Comparison of ENCODE assay signal across 8 cellular contexts in genomic region chr4:74794341-74794801, GRCh38. TPM values are rescaled to one million over a fixed set of nuclear protein-coding genes. Genes with fewer than 3 reads are reported as not detected.
DNase-seq lines count a peak whose midpoint lies in the region; ATAC-seq and TF ChIP-seq lines count a peak whose summit lies in the region.

TSS of gene BTC (minus strand) at chr4:74794523. CDS start at chr4:74794325, 198 bp downstream.

- H4K8ac ChIP-seq in IMR-90 (ENCODE audit: low read depth in 2 of 2, low read length in 2 of 2): no peak within 1 kb of the TSS

- H3K79me1 ChIP-seq in IMR-90 (ENCODE audit: low read depth in 1 of 2, low read length in 2 of 2): no peaks in the 10 kb centered on the region

- no peak within 1 kb of the TSS for H3K9ac ChIP-seq in IMR-90 (ENCODE audit: low read depth, low read length)

- H3K23ac ChIP-seq in IMR-90 (ENCODE audit: low read depth, low read length): no peak within 1 kb of the TSS

- intact Hi-C loops in IMR-90 (cut with micrococcal nuclease) (no loop called here), heart left ventricle (cut with DNase I) (no loop called here), prostate gland (cut with DNase I) (no loop called here)

- H3K14ac ChIP-seq in IMR-90 (replicated peaks; ENCODE audit: low read depth, low read length): no peak within 1 kb of the TSS

- H3K18ac ChIP-seq in IMR-90 (ENCODE audit: low read depth, low read length): no peak within 1 kb of the TSS

- no peak within 1 kb of the TSS for H2BK120ac ChIP-seq in IMR-90 (ENCODE audit: low read depth, low read length)

- no peaks in the 10 kb centered on the region for H3K4me1 ChIP-seq in IMR-90 (ENCODE audit: control insufficient read depth, insufficient read depth, low read length)
- H3K4me1 ChIP-seq in heart left ventricle: peaks cover 0 to 14% (median 0%) of the 10 kb centered on the region in 12 donors
- no peaks in the 10 kb centered on the region for H3K4me1 ChIP-seq in prostate gland (replicated peaks)

- POLR2A ChIA-PET in IMR-90 (lab: Charles Lee; ENCODE audit: unreplicated experiment): no interaction called here

- H3K9me3 ChIP-seq in IMR-90 (ENCODE audit: control insufficient read depth, insufficient read depth, low read length) (no peaks in the 10 kb centered on the region), heart left ventricle (no peaks in the 10 kb centered on the region), prostate gland (no peaks in the 10 kb centered on the region)

- CTCF ChIA-PET in IMR-90 (lab: Yijun Ruan, JAX): interaction anchor here (0.6 kb wide), 1 partner anchor 638 kb away, joined by 3 read pairs; no protein-coding TSS in a partner anchor

- TF ChIP-seq POLR2A in IMR-90 (IDR thresholded peaks at IDR 0.05; ENCODE audit: low read depth, low read length): no peak
- TF ChIP-seq POLR2A in heart left ventricle (IDR thresholded peaks at IDR 0.05): no peak
- TF ChIP-seq POLR2A in prostate gland (IDR thresholded peaks at IDR 0.05): no peak

- no peak within 1 kb of the TSS for H3K4ac ChIP-seq in IMR-90 (ENCODE audit: low read depth, low read length)

- ATAC-seq in IMR-90 (ENCODE audit: low read depth) (peak; percentile 63), heart left ventricle (peak; percentile 47 to 89 (median 84)), GM21526 (IDR thresholded peaks at IDR 0.05; ENCODE audit: low FRiP score, unreplicated experiment) (no peak)

- TF ChIP-seq CTCF in IMR-90 (conservative IDR thresholded peaks at IDR 0.05; ENCODE audit: low read depth, low read length) (0 out of 2 replicates have a peak, but pooled peaks have one; percentile 9), WI38 (IDR thresholded peaks at IDR 0.05; ENCODE audit: low read depth, low read length) (0 out of 2 replicates have a peak, but pooled peaks have one; percentile 20), heart left ventricle (IDR thresholded peaks at IDR 0.05) (peak in 5 of 12 donors; percentile 8 to 36 (median 19)), prostate gland (IDR thresholded peaks at IDR 0.05) (peak in 3 of 4 experiments; percentile 7 to 54 (median 39)), GM10266 (IDR thresholded peaks at IDR 0.05; ENCODE audit: control insufficient read depth, insufficient read depth, low read depth, missing control alignments) (no peak)

- dilution Hi-C loops in IMR-90 (cut with HindIII; ENCODE audit: low sequenced_read_pairs, unreplicated experiment): no loop called here

- no peak within 1 kb of the TSS for H4K5ac ChIP-seq in IMR-90 (ENCODE audit: low read depth, low read length)

- no peak within 1 kb of the TSS for H2BK5ac ChIP-seq in IMR-90 (ENCODE audit: low read depth, low read length, poor library complexity, severe bottlenecking)

- H3K27ac ChIP-seq in IMR-90 (ENCODE audit: insufficient read depth, low read length) (no peak within 1 kb of the TSS), heart left ventricle (peak within 1 kb of the TSS in 2 of 12 donors; percentile 51 to 91), prostate gland (peak within 1 kb of the TSS; percentile 88)

- H3K4me3 ChIP-seq in IMR-90 (ENCODE audit: insufficient read depth, low read depth, low read length) (peak within 1 kb of the TSS; percentile 42), WI38 (ENCODE audit: low read depth, low read length) (peak within 1 kb of the TSS; percentile 58), heart left ventricle (peak within 1 kb of the TSS; percentile 22 to 67 (median 56)), prostate gland (peak within 1 kb of the TSS; percentile 48 to 50)

- H2AFZ ChIP-seq in IMR-90 (replicated peaks; ENCODE audit: low read length, poor library complexity): peak within 1 kb of the TSS; percentile 87

- peak within 1 kb of the TSS; percentile 65 for H3K4me2 ChIP-seq in IMR-90 (ENCODE audit: low read depth, low read length)

- no peak within 1 kb of the TSS for H2BK20ac ChIP-seq in IMR-90 (ENCODE audit: low read depth, low read length)

- no TSS peak for BruUV-seq in IMR-90 (replicated peaks; lab: Mats Ljungman, UMichigan)

- no peak within 1 kb of the TSS for H3K56ac ChIP-seq in IMR-90 (ENCODE audit: extremely low read depth, insufficient read depth, low read length)

- H3K36me3 ChIP-seq in IMR-90 (ENCODE audit: control insufficient read depth, insufficient read depth, low read length) (no peaks in the 10 kb centered on the region), heart left ventricle (no peaks in the 10 kb centered on the region), prostate gland (no peaks in the 10 kb centered on the region)

- in situ Hi-C loops in IMR-90 (cut with MboI; ENCODE audit: low sequenced_read_pairs): no loop called here

- WGBS in IMR-90 (ENCODE audit: extremely low coverage in 2 of 2, insufficient read length in 1 of 2), 2 experiments: no CpG with 5 or more reads among the region's 22 CpGs
- WGBS in heart left ventricle, 4 donors: 1 to 5% (median 4%) methylated on average over 17 to 22 of the region's 22 CpGs
- 1% methylated on average over 22 of the region's 22 CpGs for WGBS in prostate gland

- no peaks in the 10 kb centered on the region for H3K9me1 ChIP-seq in IMR-90 (ENCODE audit: insufficient read depth, low read length)

- no peak within 1 kb of the TSS for H2AK5ac ChIP-seq in IMR-90 (ENCODE audit: low read depth, low read length)

- H4K20me1 ChIP-seq in IMR-90 (ENCODE audit: insufficient read depth, low read length): no peaks in the 10 kb centered on the region

- H4K91ac ChIP-seq in IMR-90 (ENCODE audit: insufficient read depth, low read depth, low read length): no peak within 1 kb of the TSS

- H2AK9ac ChIP-seq in IMR-90 (replicated peaks; ENCODE audit: low read depth, low read length, poor library complexity): peak within 1 kb of the TSS; percentile 7

- H2BK15ac ChIP-seq in IMR-90 (ENCODE audit: low read depth, low read length): no peak within 1 kb of the TSS

- no peak for TF ChIP-seq RAD21 in IMR-90 (IDR thresholded peaks at IDR 0.05; ENCODE audit: low read length)

- H3K27me3 ChIP-seq in IMR-90 (ENCODE audit: control insufficient read depth, insufficient read depth, low read length) (peaks cover 33% of the 10 kb centered on the region), heart left ventricle (peaks cover 0 to 34% (median 7%) of the 10 kb centered on the region in 9 donors), prostate gland (replicated peaks; ENCODE audit: insufficient read depth) (no peaks in the 10 kb centered on the region)

- DNase-seq in DMS79 treated with DMSO at 0.1 percent for 48 hours (lab: John Stamatoyannopoulos, UW) (peak; percentile 37), IMR-90 (no peak), heart left ventricle (peak in 3 of 5 donors; percentile 18 to 23 (median 19)), prostate gland (ENCODE audit: low spot score) (peak; percentile 52), GM10266 (ENCODE audit: extremely low spot score) (no peak), NCI-H446 (lab: John Stamatoyannopoulos, UW) (no peak)

TF ChIP-seq in IMR-90, 13 proteins besides CTCF, POLR2A, EP300 and RAD21:
- TF ChIP-seq FOS (IDR thresholded peaks at IDR 0.05; ENCODE audit: low read depth, low read length): no peak
- no peak for TF ChIP-seq MAFK (IDR thresholded peaks at IDR 0.05; ENCODE audit: low read depth, low read length)
- no peak for TF ChIP-seq CEBPB (IDR thresholded peaks at IDR 0.05; ENCODE audit: low read depth, low read length)
- no peak for TF ChIP-seq SMC3 (IDR thresholded peaks at IDR 0.05; ENCODE audit: low read depth, low read length)
- TF ChIP-seq RCOR1 (IDR thresholded peaks at IDR 0.05; ENCODE audit: insufficient replicate concordance, low read length): no peak
- no peak for TF ChIP-seq BHLHE40 (IDR thresholded peaks at IDR 0.05; ENCODE audit: low read depth, low read length)
- TF ChIP-seq NFE2L2 (IDR thresholded peaks at IDR 0.05; ENCODE audit: low read depth, low read length): no peak
- TF ChIP-seq MXI1 (IDR thresholded peaks at IDR 0.05; ENCODE audit: borderline replicate concordance, low read depth, low read length): no peak
- TF ChIP-seq ELK1 (IDR thresholded peaks at IDR 0.05; ENCODE audit: borderline replicate concordance, low read depth, low read length): no peak
- no peak for TF ChIP-seq MAZ (IDR thresholded peaks at IDR 0.05; ENCODE audit: borderline replicate concordance, low read depth, low read length)
- TF ChIP-seq USF2 (IDR thresholded peaks at IDR 0.05; ENCODE audit: low read depth, low read length): no peak
- no peak for TF ChIP-seq CHD1 (IDR thresholded peaks at IDR 0.05; ENCODE audit: low read depth, low read length)
- TF ChIP-seq RFX5 (IDR thresholded peaks at IDR 0.05; ENCODE audit: low read depth, low read length): no peak

RNA-seq across cellular contexts. Expression of gene BTC, which starts in this region (rescaled TPM):
- not detected in 2 replicates for total RNA-seq in IMR-90 (2012; rRNA removed)
- not detected in 2 replicates for polyA plus RNA-seq in IMR-90 (2012; rRNA removed)
- polyA plus RNA-seq in IMR-90 (2012; cell fraction: cytosol; rRNA removed): not detected in 2 replicates
- polyA plus RNA-seq in IMR-90 (2012; cell fraction: nucleus; rRNA removed; ENCODE audit: low replicate concordance): not detected in 2 replicates
- under 1 TPM in 7 of 9 donors, not detected in 2; 0.10 to 0.59 (median 0.44) TPM for total RNA-seq in heart left ventricle
- polyA plus RNA-seq in heart left ventricle: under 1 TPM; 0.06 to 0.15 TPM
- total RNA-seq in prostate gland: 1 to 10 TPM; 2.3 to 3.3 TPM

Comparison
In these comparisons a context has a peak if more than half of its experiments do, and no peak if none do; other contexts are left out.
1. Peak in ATAC-seq, H3K4me3 ChIP-seq and H3K4me2 ChIP-seq in IMR-90; RNA of the gene not detected or under 1 TPM.
2. Peak in DNase-seq, ATAC-seq and H3K4me3 ChIP-seq in heart left ventricle; RNA of the gene not detected or under 1 TPM.
3. DNase-seq: peak in DMS79 treated with DMSO at 0.1 percent for 48 hours (single experiment) and prostate gland (single experiment); none in IMR-90 (single experiment), GM10266 (single experiment) and NCI-H446 (0 of 2).
4. Peak in every context shown above with its lines, with median percentiles within 50 percentile points of each other: H3K4me3 ChIP-seq.